ENCODE assay signal across 2 cellular contexts in genomic region chr7:100764841-100765240, GRCh38.
TF ChIP-seq lines count a peak whose summit lies in the region.

No MANE protein-coding gene starts in this region.

TF ChIP-seq in SK-N-SH, 30 proteins besides CTCF, POLR2A, EP300 and RAD21 (continued from another document):
- TF ChIP-seq, protein P1, sequence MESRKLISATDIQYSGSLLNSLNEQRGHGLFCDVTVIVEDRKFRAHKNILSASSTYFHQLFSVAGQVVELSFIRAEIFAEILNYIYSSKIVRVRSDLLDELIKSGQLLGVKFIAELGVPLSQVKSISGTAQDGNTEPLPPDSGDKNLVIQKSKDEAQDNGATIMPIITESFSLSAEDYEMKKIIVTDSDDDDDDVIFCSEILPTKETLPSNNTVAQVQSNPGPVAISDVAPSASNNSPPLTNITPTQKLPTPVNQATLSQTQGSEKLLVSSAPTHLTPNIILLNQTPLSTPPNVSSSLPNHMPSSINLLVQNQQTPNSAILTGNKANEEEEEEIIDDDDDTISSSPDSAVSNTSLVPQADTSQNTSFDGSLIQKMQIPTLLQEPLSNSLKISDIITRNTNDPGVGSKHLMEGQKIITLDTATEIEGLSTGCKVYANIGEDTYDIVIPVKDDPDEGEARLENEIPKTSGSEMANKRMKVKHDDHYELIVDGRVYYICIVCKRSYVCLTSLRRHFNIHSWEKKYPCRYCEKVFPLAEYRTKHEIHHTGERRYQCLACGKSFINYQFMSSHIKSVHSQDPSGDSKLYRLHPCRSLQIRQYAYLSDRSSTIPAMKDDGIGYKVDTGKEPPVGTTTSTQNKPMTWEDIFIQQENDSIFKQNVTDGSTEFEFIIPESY (IDR thresholded peaks at IDR 0.05; ENCODE audit: borderline replicate concordance, low read depth) = no peak
- TF ChIP-seq SIN3A (IDR thresholded peaks at IDR 0.05; ENCODE audit: borderline replicate concordance, low read depth, low read length) (no peak), MAX (IDR thresholded peaks at IDR 0.05; ENCODE audit: low read depth) (no peak), SMC3 (IDR thresholded peaks at IDR 0.05; ENCODE audit: low read depth, low read length) (no peak), NFIC (IDR thresholded peaks at IDR 0.05; ENCODE audit: borderline replicate concordance) (no peak), RXRA (IDR thresholded peaks at IDR 0.05; ENCODE audit: borderline replicate concordance, low read depth) (no peak), FOXM1 (IDR thresholded peaks at IDR 0.05; ENCODE audit: low read depth) (no peak), TAF1 (IDR thresholded peaks at IDR 0.05; ENCODE audit: borderline replicate concordance, low read depth, low read length) (no peak), TCF12 (IDR thresholded peaks at IDR 0.05) (no peak), RFX5 (IDR thresholded peaks at IDR 0.05; ENCODE audit: low read length) (no peak), JUND (IDR thresholded peaks at IDR 0.05) (no peak), CHD2 (IDR thresholded peaks at IDR 0.05; ENCODE audit: low read length, partially characterized antibody) (no peak), FOXJ3 (CRISPR knock-in tag; IDR thresholded peaks at IDR 0.05) (no peak), FOSL2 (IDR thresholded peaks at IDR 0.05; ENCODE audit: borderline replicate concordance, low read depth) (no peak), YY1 (IDR thresholded peaks at IDR 0.05; ENCODE audit: low read depth) (no peak), GATA2 (CRISPR knock-in tag; IDR thresholded peaks at IDR 0.05) (no peak)
- TF ChIP-seq, protein P2, sequence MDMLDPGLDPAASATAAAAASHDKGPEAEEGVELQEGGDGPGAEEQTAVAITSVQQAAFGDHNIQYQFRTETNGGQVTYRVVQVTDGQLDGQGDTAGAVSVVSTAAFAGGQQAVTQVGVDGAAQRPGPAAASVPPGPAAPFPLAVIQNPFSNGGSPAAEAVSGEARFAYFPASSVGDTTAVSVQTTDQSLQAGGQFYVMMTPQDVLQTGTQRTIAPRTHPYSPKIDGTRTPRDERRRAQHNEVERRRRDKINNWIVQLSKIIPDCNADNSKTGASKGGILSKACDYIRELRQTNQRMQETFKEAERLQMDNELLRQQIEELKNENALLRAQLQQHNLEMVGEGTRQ (IDR thresholded peaks at IDR 0.05; ENCODE audit: borderline replicate concordance, low read depth, low read length) = no peak

TF ChIP-seq in SK-N-SH treated with all-trans-retinoic acid at 6 μM for 48 hours, 23 proteins besides CTCF, POLR2A, EP300 and RAD21 (continued from another document):
- TF ChIP-seq, protein P3, sequence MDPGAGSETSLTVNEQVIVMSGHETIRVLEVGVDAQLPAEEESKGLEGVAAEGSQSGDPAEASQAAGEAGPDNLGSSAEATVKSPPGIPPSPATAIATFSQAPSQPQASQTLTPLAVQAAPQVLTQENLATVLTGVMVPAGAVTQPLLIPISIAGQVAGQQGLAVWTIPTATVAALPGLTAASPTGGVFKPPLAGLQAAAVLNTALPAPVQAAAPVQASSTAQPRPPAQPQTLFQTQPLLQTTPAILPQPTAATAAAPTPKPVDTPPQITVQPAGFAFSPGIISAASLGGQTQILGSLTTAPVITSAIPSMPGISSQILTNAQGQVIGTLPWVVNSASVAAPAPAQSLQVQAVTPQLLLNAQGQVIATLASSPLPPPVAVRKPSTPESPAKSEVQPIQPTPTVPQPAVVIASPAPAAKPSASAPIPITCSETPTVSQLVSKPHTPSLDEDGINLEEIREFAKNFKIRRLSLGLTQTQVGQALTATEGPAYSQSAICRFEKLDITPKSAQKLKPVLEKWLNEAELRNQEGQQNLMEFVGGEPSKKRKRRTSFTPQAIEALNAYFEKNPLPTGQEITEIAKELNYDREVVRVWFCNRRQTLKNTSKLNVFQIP (CRISPR knock-in tag; IDR thresholded peaks at IDR 0.05; ENCODE audit: borderline replicate concordance, low read depth) = no peak
- no peak for TF ChIP-seq ZFP3 (CRISPR knock-in tag; IDR thresholded peaks at IDR 0.05)
- TF ChIP-seq ARNTL (CRISPR knock-in tag; IDR thresholded peaks at IDR 0.05; ENCODE audit: borderline replicate concordance, low read depth) = no peak
- no peak for TF ChIP-seq RARB (CRISPR knock-in tag; IDR thresholded peaks at IDR 0.05)
- no peak for TF ChIP-seq CREB5 (CRISPR knock-in tag; IDR thresholded peaks at IDR 0.05; ENCODE audit: low read depth)
